19 cellular contexts compared by ENCODE assay signal in genomic region chr7:66306243-66306642, GRCh38.
DNase-seq lines count a peak whose midpoint lies in the region; ATAC-seq, FAIRE-seq and TF ChIP-seq lines count a peak whose summit lies in the region.
"Had no signal": no experiment of that assay in that cellular context is flagged by ENCODE, and none has a peak within 500 bp of the region (broad histone marks: within the 10 kb centered on the region; RNA-seq: fewer than 3 reads in every experiment).

No MANE protein-coding gene starts in this region.

- H3K9me3 ChIP-seq in HEK293 (ENCODE audit: control insufficient read depth, insufficient read depth, low read depth, low read length) (no peaks in the 10 kb centered on the region), pancreas (no peaks in the 10 kb centered on the region), small intestine (ENCODE audit: control insufficient read depth, low read depth) (no peaks in the 10 kb centered on the region), ascending aorta (no peaks in the 10 kb centered on the region)
- H3K9me3 ChIP-seq: suprapubic skin had no signal

- no peaks in the 10 kb centered on the region for H3K9me3 Mint-ChIP-seq in mesothelial cell of epicardium
- H3K9me3 Mint-ChIP-seq: activated CD8-positive, alpha-beta T cell treated with anti-CD3 and anti-CD28 coated beads for 36 hours; activated naive CD8-positive, alpha-beta T cell treated with anti-CD3 and anti-CD28 coated beads for 36 hours had no signal

- TF ChIP-seq CTCF in HEK293 (tag by site-specific recombination; IDR thresholded peaks at IDR 0.05) (no peak), RWPE1 (conservative IDR thresholded peaks at IDR 0.05; ENCODE audit: low read depth) (no peak), pancreas (IDR thresholded peaks at IDR 0.05) (no peak), mesothelial cell of epicardium (IDR thresholded peaks at IDR 0.05; ENCODE audit: unreplicated experiment) (no peak), ascending aorta (IDR thresholded peaks at IDR 0.05) (no peak), coronary artery (IDR thresholded peaks at IDR 0.05) (no peak)

- 0 out of 2 replicates have a peak, but pooled peaks cover 3% of the 10 kb centered on the region for H3K4me1 ChIP-seq in HEK293 (ENCODE audit: control insufficient read depth, insufficient read depth, low read length)
- H3K4me1 ChIP-seq in pancreas, result peaks cover 33 to 62% (median 39%) of the 10 kb centered on the region in 3 donors
- no peaks in the 10 kb centered on the region for H3K4me1 ChIP-seq in small intestine (ENCODE audit: control insufficient read depth in 2 of 2, insufficient read depth in 1 of 2, low read depth in 1 of 2, low read length in 1 of 2)
- no peaks in the 10 kb centered on the region for H3K4me1 ChIP-seq in ascending aorta

- H3K36me3 Mint-ChIP-seq in mesothelial cell of epicardium, result no peaks in the 10 kb centered on the region
- H3K36me3 Mint-ChIP-seq: activated naive CD8-positive, alpha-beta T cell treated with anti-CD3 and anti-CD28 coated beads for 36 hours had no signal

- no peaks in the 10 kb centered on the region for H3K36me3 ChIP-seq in HEK293 (ENCODE audit: control insufficient read depth in 2 of 2, insufficient read depth in 1 of 2, low read length in 2 of 2)
- no peaks in the 10 kb centered on the region for H3K36me3 ChIP-seq in pancreas
- no peaks in the 10 kb centered on the region for H3K36me3 ChIP-seq in small intestine (ENCODE audit: control insufficient read depth in 2 of 2, insufficient read depth in 2 of 2, low read length in 2 of 2)
- no peaks in the 10 kb centered on the region for H3K36me3 ChIP-seq in ascending aorta
- H3K36me3 ChIP-seq: suprapubic skin had no signal

- peak; percentile 46 to 76 (median 72) for ATAC-seq in pancreas
- ATAC-seq: activated CD8-positive, alpha-beta T cell treated with anti-CD3 and anti-CD28 coated beads for 36 hours; left cardiac atrium; Right ventricle myocardium inferior had no signal

- CTCF ChIA-PET in HEK293 (lab: Yijun Ruan, JAX) (interaction anchor here (0.5 to 0.9 kb wide), 2 partner anchors 16 to 155 kb away, joined by 3 read pairs; no protein-coding TSS in a partner anchor), RWPE1 (lab: Yijun Ruan, JAX) (interaction anchor here (1.5 kb wide), 1 partner anchor 11 kb away, joined by 4 read pairs; no protein-coding TSS in a partner anchor)

- DNase-seq in RWPE1 (ENCODE audit: low spot score), result peak; percentile 34
- peak; percentile 18 for DNase-seq in iris pigment epithelial cell (ENCODE audit: low read depth)
- DNase-seq in pancreas, result peak in 3 of 6 donors; percentile 31 to 38 (median 32)
- no peak for DNase-seq in mesothelial cell of epicardium (ENCODE audit: low spot score in 2 of 2, unreplicated experiment in 2 of 2)
- DNase-seq in small intestine, result no peak
- no peak for DNase-seq in ascending aorta (ENCODE audit: low spot score in 2 of 2)
- DNase-seq in coronary artery (ENCODE audit: low spot score), result no peak
- DNase-seq: activated CD8-positive, alpha-beta T cell treated with anti-CD3 and anti-CD28 coated beads for 36 hours; activated naive CD8-positive, alpha-beta T cell treated with anti-CD3 and anti-CD28 coated beads for 36 hours; KG1; left cardiac atrium; NCI-H1417; stimulated activated CD4-positive, alpha-beta T cell treated with anti-CD3 and anti-CD28 coated beads, Interleukin-4, amount 100 ng/mL, for 4 hours; stimulated activated CD8-positive, alpha-beta memory T cell treated with anti-CD3 and anti-CD28 coated beads, Interleukin-4, amount 100 ng/mL, for 48 hours had no signal

- H3K27me3 ChIP-seq in pancreas, result no peaks in the 10 kb centered on the region
- no peaks in the 10 kb centered on the region for H3K27me3 ChIP-seq in small intestine (ENCODE audit: control insufficient read depth in 2 of 2, insufficient read depth in 2 of 2, low read length in 2 of 2)
- no peaks in the 10 kb centered on the region for H3K27me3 ChIP-seq in ascending aorta
- H3K27me3 ChIP-seq: suprapubic skin had no signal

- H3K27me3 Mint-ChIP-seq in mesothelial cell of epicardium (ENCODE audit: low read depth), result no peaks in the 10 kb centered on the region
- H3K27me3 Mint-ChIP-seq: activated CD8-positive, alpha-beta T cell treated with anti-CD3 and anti-CD28 coated beads for 36 hours; activated naive CD8-positive, alpha-beta T cell treated with anti-CD3 and anti-CD28 coated beads for 36 hours had no signal

- H3K27ac ChIP-seq in HEK293 (ENCODE audit: extremely low read depth, low read depth, low read length) (no peak overlapping the region), RWPE1 (no peak overlapping the region), pancreas (peak overlapping the region in 3 of 4 donors; percentile 29 to 81 (median 65)), small intestine (ENCODE audit: low read depth in 1 of 2, low read length in 1 of 2) (no peak overlapping the region), ascending aorta (no peak overlapping the region), coronary artery (no peak overlapping the region)
- H3K27ac ChIP-seq: suprapubic skin had no signal

- H3K4me1 Mint-ChIP-seq in mesothelial cell of epicardium, result peaks cover 8% of the 10 kb centered on the region

- WGBS in pancreas, 2 donors, result 0 to 9% methylated on average over 2 of the region's 2 CpGs
- 13 to 42% (median 15%) methylated on average over 2 of the region's 2 CpGs for WGBS in small intestine, 3 donors

- POLR2A ChIA-PET in HEK293 (lab: Yijun Ruan, JAX), result no interaction called here
- POLR2A ChIA-PET in RWPE1 (lab: Yijun Ruan, JAX; ENCODE audit: low non-redundant PET), result no interaction called here

- H3K4me3 ChIP-seq in HEK293 (ENCODE audit: low read depth, low read length) (no peak overlapping the region), pancreas (no peak overlapping the region), small intestine (ENCODE audit: low read depth in 1 of 2, low read length in 2 of 2) (no peak overlapping the region), ascending aorta (no peak overlapping the region), coronary artery (no peak overlapping the region)
- H3K4me3 ChIP-seq: suprapubic skin had no signal

- H3K27ac Mint-ChIP-seq in mesothelial cell of epicardium, result no peak overlapping the region
- H3K27ac Mint-ChIP-seq: activated CD8-positive, alpha-beta T cell treated with anti-CD3 and anti-CD28 coated beads for 36 hours; activated naive CD8-positive, alpha-beta T cell treated with anti-CD3 and anti-CD28 coated beads for 36 hours had no signal

- H3K4me3 Mint-ChIP-seq in mesothelial cell of epicardium, result no peak overlapping the region
- H3K4me3 Mint-ChIP-seq: activated CD8-positive, alpha-beta T cell treated with anti-CD3 and anti-CD28 coated beads for 36 hours; activated naive CD8-positive, alpha-beta T cell treated with anti-CD3 and anti-CD28 coated beads for 36 hours had no signal

- intact Hi-C loops in pancreas (cut with DNase I), result no loop called here
- intact Hi-C loops in ascending aorta (cut with DNase I), result no loop called here

- FAIRE-seq in pancreas (lab: Jason Lieb, UNC) (no peak), small intestine (lab: Jason Lieb, UNC) (no peak)
- FAIRE-seq: D721Med, H1 had no signal

TF ChIP-seq in HEK293, 187 proteins besides CTCF, POLR2A, EP300 and RAD21:
- TF ChIP-seq ZNF10 (tag by site-specific recombination; IDR thresholded peaks at IDR 0.05), result peak; percentile 78
- no peak for TF ChIP-seq ZSCAN23 (tag by site-specific recombination; IDR thresholded peaks at IDR 0.05)
- TF ChIP-seq ZNF398 (tag by site-specific recombination; IDR thresholded peaks at IDR 0.05), result no peak
- 0 out of 2 replicates have a peak, but pooled peaks have one; percentile 26 for TF ChIP-seq PRDM6 (tag by site-specific recombination; IDR thresholded peaks at IDR 0.05)
- TF ChIP-seq ZNF670 (tag by site-specific recombination; IDR thresholded peaks at IDR 0.05; ENCODE audit: low read depth), result no peak
- TF ChIP-seq ZNF785 (tag by site-specific recombination; IDR thresholded peaks at IDR 0.05), result no peak
- TF ChIP-seq ZNF16 (tag by site-specific recombination; IDR thresholded peaks at IDR 0.05; ENCODE audit: low read depth), result no peak

Comparison
In these comparisons a context has a peak if more than half of its experiments do, and no peak if none do; other contexts are left out.
1. H3K27ac ChIP-seq: peak in pancreas (3 of 4); none in HEK293 (single experiment), RWPE1 (single experiment), small intestine (0 of 2), ascending aorta (0 of 2) and coronary artery (0 of 2).
2. DNase-seq: peak in RWPE1 (single experiment) and iris pigment epithelial cell (single experiment); none in mesothelial cell of epicardium (0 of 2), small intestine (single experiment), ascending aorta (0 of 2) and coronary artery (single experiment).